ENCODE assay signal across 35 cellular contexts in the genomic region with DNA sequence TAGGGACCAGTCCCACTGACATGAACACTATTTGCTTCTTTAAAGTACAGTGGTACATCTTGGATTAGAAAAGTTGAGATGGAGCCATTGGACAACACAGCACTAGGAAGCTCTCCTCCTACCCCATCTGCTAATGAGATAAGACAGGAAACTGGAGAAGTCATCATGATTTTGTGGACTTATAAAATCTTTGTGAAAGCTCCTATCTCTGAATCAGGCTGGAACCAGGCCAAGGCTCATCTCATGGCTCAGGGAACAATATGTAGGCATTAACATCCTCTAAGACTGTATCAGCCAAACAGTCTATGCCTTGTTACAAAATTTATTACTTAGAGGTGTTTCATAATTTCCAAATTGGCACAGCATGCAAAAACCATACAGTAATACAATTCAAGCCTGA.
"Had no signal": no experiment of that assay in that cellular context is flagged by ENCODE, and none has a peak within 500 bp of the region (broad histone marks: within the 10 kb centered on the region; RNA-seq: fewer than 3 reads in every experiment).

No MANE protein-coding gene starts in this region.

- H3K27me3 Mint-ChIP-seq: activated CD8-positive, alpha-beta T cell treated with anti-CD3 and anti-CD28 coated beads for 36 hours; activated naive CD8-positive, alpha-beta T cell; activated naive CD8-positive, alpha-beta T cell treated with anti-CD3 and anti-CD28 coated beads, Interleukin-2, amount 50 U/mL, for 24 hours; activated T-helper 17 cell treated with anti-CD3 and anti-CD28 coated beads, Interleukin-2, amount 50 U/mL, for 72 hours; effector memory CD8-positive, alpha-beta T cell; T-helper 17 cell had no signal

- H3K27ac Mint-ChIP-seq: activated CD8-positive, alpha-beta T cell treated with anti-CD3 and anti-CD28 coated beads for 36 hours; activated naive CD8-positive, alpha-beta T cell; activated naive CD8-positive, alpha-beta T cell treated with anti-CD3 and anti-CD28 coated beads, Interleukin-2, amount 50 U/mL, for 24 hours; activated T-helper 17 cell treated with anti-CD3 and anti-CD28 coated beads, Interleukin-2, amount 50 U/mL, for 72 hours; effector memory CD8-positive, alpha-beta T cell; T-helper 17 cell; T-helper 2 cell treated with Interferon-gamma antibody and Interleukin-4, amounts not matched to agents 5 μg/mL and 100 μg/mL, for 36 hours; WTC11 had no signal

- DNase-seq: activated CD4-positive, alpha-beta T cell treated with anti-CD3 and anti-CD28 coated beads for 1 hour; activated CD4-positive, alpha-beta T cell treated with anti-CD3 and anti-CD28 coated beads for 4 hours; activated CD4-positive, alpha-beta T cell treated with anti-CD3 and anti-CD28 coated beads, Interleukin-2, amount 50 U/mL, for 1 hour; activated CD4-positive, alpha-beta T cell treated with anti-CD3 and anti-CD28 coated beads, Interleukin-2, amount 50 U/mL, for 48 hours; activated CD8-positive, alpha-beta memory T cell treated with anti-CD3 and anti-CD28 coated beads for 24 hours; activated CD8-positive, alpha-beta T cell treated with anti-CD3 and anti-CD28 coated beads for 36 hours; activated effector memory CD4-positive, alpha-beta T cell treated with Interleukin-2 at 50 U/mL for 16 hours; activated gamma-delta T cell treated with Interleukin-2 at 50 U/mL for 16 hours; activated naive CD4-positive, alpha-beta T cell treated with anti-CD3 and anti-CD28 coated beads, Interleukin-2, amount 50 U/mL, for 16 hours; activated naive CD4-positive, alpha-beta T cell treated with Interleukin-2 at 50 U/mL for 16 hours; activated naive CD8-positive, alpha-beta T cell treated with anti-CD3 and anti-CD28 coated beads, Interleukin-2, amount 50 U/mL, for 24 hours; activated T-cell treated with anti-CD3 and anti-CD28 coated beads, Interleukin-2, amount 50 U/mL, for 4 hours; adrenal gland; amygdala; aorta; body of pancreas; caudate nucleus; cortex of kidney; dermis blood vessel endothelial cell; effector CD4-positive, alpha-beta T cell; effector memory CD8-positive, alpha-beta T cell; esophagus squamous epithelium; head of caudate nucleus; hippocampal formation; T-helper 17 cell; T1000 had no signal

- H3K4me1 ChIP-seq: adrenal gland, body of pancreas, esophagus squamous epithelium had no signal

- H3K27ac ChIP-seq: adrenal gland, body of pancreas, epithelial cell of prostate, esophagus squamous epithelium, VCaP had no signal

- H3K9me3 Mint-ChIP-seq: activated CD8-positive, alpha-beta T cell treated with anti-CD3 and anti-CD28 coated beads for 36 hours; activated naive CD8-positive, alpha-beta T cell treated with anti-CD3 and anti-CD28 coated beads, Interleukin-2, amount 50 U/mL, for 24 hours; activated T-helper 17 cell treated with anti-CD3 and anti-CD28 coated beads, Interleukin-2, amount 50 U/mL, for 72 hours; effector memory CD8-positive, alpha-beta T cell; T-helper 2 cell treated with Interferon-gamma antibody and Interleukin-4, amounts not matched to agents 5 μg/mL and 100 μg/mL, for 36 hours had no signal

- H3K36me3 ChIP-seq: adrenal gland, esophagus squamous epithelium had no signal

- H3K4me3 Mint-ChIP-seq: activated CD8-positive, alpha-beta T cell treated with anti-CD3 and anti-CD28 coated beads for 36 hours; activated naive CD8-positive, alpha-beta T cell; activated naive CD8-positive, alpha-beta T cell treated with anti-CD3 and anti-CD28 coated beads, Interleukin-2, amount 50 U/mL, for 24 hours; activated T-cell treated with anti-CD3 and anti-CD28 coated beads, Interleukin-2, amount 50 U/mL, for 4 hours; activated T-helper 17 cell treated with anti-CD3 and anti-CD28 coated beads, Interleukin-2, amount 50 U/mL, for 72 hours; effector memory CD8-positive, alpha-beta T cell; T-helper 17 cell; T-helper 2 cell treated with Interferon-gamma antibody and Interleukin-4, amounts not matched to agents 5 μg/mL and 100 μg/mL, for 36 hours; WTC11 had no signal

- H3K9me3 ChIP-seq: adrenal gland, body of pancreas, esophagus squamous epithelium had no signal

- H3K27me3 ChIP-seq: adrenal gland, body of pancreas, esophagus squamous epithelium had no signal

- H3K4me3 ChIP-seq: adrenal gland, body of pancreas, esophagus squamous epithelium had no signal

- FAIRE-seq: colon, endothelial cell of umbilical vein, frontal cortex had no signal

- H3K36me3 Mint-ChIP-seq: WTC11 had no signal

- ATAC-seq: activated CD8-positive, alpha-beta T cell treated with anti-CD3 and anti-CD28 coated beads for 36 hours; activated naive CD8-positive, alpha-beta T cell treated with anti-CD3 and anti-CD28 coated beads, Interleukin-2, amount 50 U/mL, for 24 hours; activated T-cell treated with anti-CD3 and anti-CD28 coated beads, Interleukin-2, amount 50 U/mL, for 4 hours; activated T-helper 17 cell treated with anti-CD3 and anti-CD28 coated beads, Interleukin-2, amount 50 U/mL, for 72 hours; body of pancreas; effector memory CD8-positive, alpha-beta T cell; T-helper 17 cell; WTC11 had no signal

- H3K4me1 Mint-ChIP-seq: activated naive CD8-positive, alpha-beta T cell treated with anti-CD3 and anti-CD28 coated beads, Interleukin-2, amount 50 U/mL, for 24 hours; activated T-helper 17 cell treated with anti-CD3 and anti-CD28 coated beads, Interleukin-2, amount 50 U/mL, for 72 hours had no signal
